Comparison of ENCODE assay signal across 20 cellular contexts in the genomic region with DNA sequence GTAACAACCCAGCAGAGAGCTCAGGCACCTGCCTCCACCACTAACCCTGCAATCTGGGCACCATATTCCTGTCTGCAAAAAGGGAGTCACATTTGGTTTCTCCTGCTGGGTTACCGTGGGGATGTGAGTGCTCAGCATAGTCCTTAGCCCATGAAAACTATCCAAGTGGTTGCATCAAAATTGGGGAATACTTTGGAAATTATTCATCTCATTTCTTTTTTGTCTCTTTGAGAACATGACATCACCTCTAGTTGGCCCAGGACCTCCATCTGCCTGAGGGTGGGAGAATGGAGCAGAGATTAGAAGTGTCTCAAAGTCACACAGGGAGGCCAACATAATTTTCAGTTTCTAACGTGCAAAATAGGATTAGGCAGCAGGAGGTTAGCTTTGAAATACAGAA. TPM values are rescaled to one million over a fixed set of nuclear protein-coding genes. Genes with fewer than 3 reads are reported as not detected.
"Had no signal": no experiment of that assay in that cellular context is flagged by ENCODE, and none has a peak within 500 bp of the region (broad histone marks: within the 10 kb centered on the region; RNA-seq: fewer than 3 reads in every experiment).

No MANE protein-coding gene starts in this region.

- H3K4me2 ChIP-seq: SK-N-SH had no signal

- H3K4me3 Mint-ChIP-seq: activated naive CD8-positive, alpha-beta T cell treated with anti-CD3 and anti-CD28 coated beads, Interleukin-2, amount 50 U/mL, for 24 hours; stimulated activated naive CD8-positive, alpha-beta T cell treated with anti-CD3 and anti-CD28 coated beads, Interleukin-15, amount 100 ng/mL, for 72 hours had no signal

- H3K27ac Mint-ChIP-seq: activated naive CD8-positive, alpha-beta T cell treated with anti-CD3 and anti-CD28 coated beads, Interleukin-2, amount 50 U/mL, for 24 hours; stimulated activated naive CD8-positive, alpha-beta T cell treated with anti-CD3 and anti-CD28 coated beads, Interleukin-15, amount 100 ng/mL, for 72 hours had no signal

- H3K9me3 ChIP-seq: thoracic aorta had no signal

- H3K27me3 Mint-ChIP-seq: stimulated activated naive CD8-positive, alpha-beta T cell treated with anti-CD3 and anti-CD28 coated beads, Interleukin-15, amount 100 ng/mL, for 72 hours had no signal

- H3K27ac ChIP-seq: coronary artery, foreskin keratinocyte, parathyroid adenoma, thoracic aorta had no signal

- H3K4me3 ChIP-seq: coronary artery, heart right ventricle, thoracic aorta had no signal

- FAIRE-seq: kidney had no signal

- ATAC-seq: activated CD4-positive, CD25-positive, alpha-beta regulatory T cell treated with anti-CD3 and anti-CD28 coated beads, Interleukin-2, amount 50 U/mL, for 24 hours; activated naive CD8-positive, alpha-beta T cell treated with anti-CD3 and anti-CD28 coated beads, Interleukin-2, amount 50 U/mL, for 24 hours; foreskin keratinocyte; heart right ventricle; stimulated activated naive CD8-positive, alpha-beta T cell treated with anti-CD3 and anti-CD28 coated beads, Interleukin-15, amount 100 ng/mL, for 72 hours had no signal

- H3K4me1 ChIP-seq: parathyroid adenoma had no signal

- DNase-seq: activated naive CD8-positive, alpha-beta T cell treated with anti-CD3 and anti-CD28 coated beads, Interleukin-2, amount 50 U/mL, for 24 hours; activated T-cell treated with anti-CD3 and anti-CD28 coated beads, Interleukin-2, amount 50 U/mL, for 48 hours; caudate nucleus; effector CD8-positive, alpha-beta T cell; foreskin keratinocyte; heart right ventricle; kidney; SK-N-SH; stimulated activated CD4-positive, alpha-beta T cell treated with anti-CD3 and anti-CD28 coated beads, Interleukin-15, amount 100 ng/mL, for 24 hours; stimulated activated CD4-positive, alpha-beta T cell treated with anti-CD3 and anti-CD28 coated beads, Interleukin-4, amount 100 ng/mL, for 24 hours; stimulated activated naive CD8-positive, alpha-beta T cell treated with anti-CD3 and anti-CD28 coated beads, Interleukin-15, amount 100 ng/mL, for 72 hours had no signal

RNA-seq across cellular contexts. Expression of gene SPP2, which starts 19.3 kb away (rescaled TPM):
- total RNA-seq: foreskin keratinocyte; heart right ventricle; kidney; myocyte; renal cortical epithelial cell; skeletal muscle tissue; T-helper 2 cell treated with Interferon-gamma antibody and Interleukin-4, amounts not matched to agents 100 ng/mL and 5 ng/mL, for 36 hours; thoracic aorta; ureter had no signal
- polyA plus RNA-seq: foreskin keratinocyte, heart right ventricle had no signal
